1 cellular context compared by ENCODE assay signal in the genomic region with DNA sequence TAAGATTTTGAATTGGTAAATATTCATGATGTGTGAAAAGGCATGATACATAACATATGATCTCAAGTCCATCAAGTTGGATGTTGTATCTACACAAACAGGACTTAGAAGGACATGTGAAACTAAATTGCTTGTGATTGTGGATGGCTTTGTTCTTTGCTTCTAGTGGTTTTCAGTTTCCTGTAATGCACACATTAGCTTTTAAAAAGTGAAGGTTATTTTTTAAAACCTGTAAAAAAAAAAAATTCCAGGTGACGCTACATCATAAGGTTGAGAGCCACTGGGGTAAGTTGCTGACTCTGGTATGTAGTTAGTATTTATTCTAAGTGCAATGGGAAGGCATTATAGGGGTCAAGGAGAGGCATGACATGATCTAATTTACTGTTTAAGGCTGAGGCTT.
TF ChIP-seq lines count a peak whose summit lies in the region.

No MANE protein-coding gene starts in this region.

TF ChIP-seq in IMR-90, 13 proteins besides CTCF, POLR2A, EP300 and RAD21:
- TF ChIP-seq CEBPB (IDR thresholded peaks at IDR 0.05; ENCODE audit: low read depth, low read length) (no peak), MAZ (IDR thresholded peaks at IDR 0.05; ENCODE audit: borderline replicate concordance, low read depth, low read length) (no peak), RCOR1 (IDR thresholded peaks at IDR 0.05; ENCODE audit: insufficient replicate concordance, low read length) (no peak), MAFK (IDR thresholded peaks at IDR 0.05; ENCODE audit: low read depth, low read length) (no peak), NFE2L2 (IDR thresholded peaks at IDR 0.05; ENCODE audit: low read depth, low read length) (no peak)
- TF ChIP-seq, protein P1, sequence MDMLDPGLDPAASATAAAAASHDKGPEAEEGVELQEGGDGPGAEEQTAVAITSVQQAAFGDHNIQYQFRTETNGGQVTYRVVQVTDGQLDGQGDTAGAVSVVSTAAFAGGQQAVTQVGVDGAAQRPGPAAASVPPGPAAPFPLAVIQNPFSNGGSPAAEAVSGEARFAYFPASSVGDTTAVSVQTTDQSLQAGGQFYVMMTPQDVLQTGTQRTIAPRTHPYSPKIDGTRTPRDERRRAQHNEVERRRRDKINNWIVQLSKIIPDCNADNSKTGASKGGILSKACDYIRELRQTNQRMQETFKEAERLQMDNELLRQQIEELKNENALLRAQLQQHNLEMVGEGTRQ (IDR thresholded peaks at IDR 0.05; ENCODE audit: low read depth, low read length) = no peak
